In the genomic region with DNA sequence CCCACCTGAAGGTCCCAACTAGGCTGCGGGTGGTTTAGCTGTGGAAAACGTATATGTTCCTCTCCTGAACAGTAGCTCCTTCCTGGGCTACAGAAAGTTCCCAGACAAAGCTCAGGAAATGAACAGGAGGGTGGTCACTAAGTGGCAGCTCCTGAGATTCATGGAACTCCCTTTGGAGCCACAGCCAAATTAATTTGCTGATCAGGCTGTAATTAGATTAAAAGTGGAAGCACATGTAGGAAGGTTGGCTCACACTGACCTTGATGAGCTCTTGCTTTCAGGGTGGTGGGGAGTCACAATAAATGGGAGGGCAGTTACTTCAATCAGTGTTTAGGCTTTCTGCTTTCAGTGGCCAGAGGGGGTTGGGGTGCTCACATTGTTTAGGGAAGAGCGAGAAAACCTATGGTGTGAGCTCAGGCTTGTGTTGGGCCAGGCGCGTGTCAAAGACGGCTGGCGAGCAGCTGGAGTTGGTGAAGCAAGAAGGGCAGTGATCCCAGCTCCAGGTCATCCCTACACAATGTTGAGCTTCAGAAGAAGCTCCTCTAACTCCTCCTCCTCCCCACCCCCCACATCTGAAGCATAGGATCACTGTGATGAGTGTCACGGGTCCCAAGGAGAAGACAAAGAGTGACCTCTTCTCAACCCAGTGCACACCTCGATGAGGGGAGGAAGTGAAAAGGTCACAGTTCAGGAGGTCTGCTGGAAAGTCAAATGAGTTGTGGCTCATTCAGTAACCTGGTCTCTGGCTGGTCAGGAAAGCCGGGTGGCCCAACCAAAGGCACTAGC, we compare ENCODE assay signal across 13 cellular contexts. TPM values are rescaled to one million over a fixed set of nuclear protein-coding genes. Genes with fewer than 3 reads are reported as not detected.
DNase-seq lines count a peak whose midpoint lies in the region; ATAC-seq and TF ChIP-seq lines count a peak whose summit lies in the region.
"Had no signal": no experiment of that assay in that cellular context is flagged by ENCODE, and none has a peak within 500 bp of the region (broad histone marks: within the 10 kb centered on the region; RNA-seq: fewer than 3 reads in every experiment).

No MANE protein-coding gene starts in this region.

- DNase-seq in GM10248 (ENCODE audit: extremely low spot score), result peak; percentile 64
- peak; percentile 47 for DNase-seq in germinal center (ENCODE audit: low spot score)
- DNase-seq in OCI-M1 (lab: John Stamatoyannopoulos, UW), result no peak
- no peak for DNase-seq in stimulated activated CD4-positive, alpha-beta T cell treated with anti-CD3 and anti-CD28 coated beads, Interleukin-4, amount 100 ng/mL, for 4 hours
- DNase-seq in tibial nerve (ENCODE audit: low spot score in 2 of 2), result no peak
- DNase-seq in globus pallidus (ENCODE audit: low spot score), result no peak
- DNase-seq: AML-193; stimulated activated CD4-positive, alpha-beta T cell treated with anti-CD3 and anti-CD28 coated beads, Interleukin-2, amount 100 ng/mL, for 24 hours; T-helper 1 cell had no signal

- TF ChIP-seq POLR2A in tibial nerve (IDR thresholded peaks at IDR 0.05), result no peak

- TF ChIP-seq CTCF in GM10248 (IDR thresholded peaks at IDR 0.05; ENCODE audit: control extremely low read depth, extremely low read depth, low read depth, missing control alignments) (no peak), tibial nerve (IDR thresholded peaks at IDR 0.05) (no peak)

- no peaks in the 10 kb centered on the region for H3K27me3 ChIP-seq in tibial nerve

- no peaks in the 10 kb centered on the region for H3K9me3 ChIP-seq in tibial nerve

- TF ChIP-seq EP300 in tibial nerve (IDR thresholded peaks at IDR 0.05), result no peak

- peaks cover 0 to 3% (median 0%) of the 10 kb centered on the region in 3 donors for H3K36me3 ChIP-seq in tibial nerve

- ATAC-seq in GM19438 (IDR thresholded peaks at IDR 0.05; ENCODE audit: low read depth, unreplicated experiment) (peak; percentile 75), HG03135 (IDR thresholded peaks at IDR 0.05; ENCODE audit: unreplicated experiment) (peak; percentile 65)
- ATAC-seq: stimulated activated effector memory CD8-positive, alpha-beta T cell treated with anti-CD3 and anti-CD28 coated beads, Interleukin-12 subunit alpha, Interleukin-12 subunit beta, amount 100 ng/mL, for 72 hours had no signal

- H3K4me3 ChIP-seq in tibial nerve, result no peak overlapping the region

- no peak overlapping the region for H3K27ac ChIP-seq in tibial nerve
- H3K27ac ChIP-seq: HL-60 had no signal

- no peaks in the 10 kb centered on the region for H3K4me1 ChIP-seq in tibial nerve

- 70 to 75% methylated on average over 10 of the region's 10 CpGs for WGBS in tibial nerve, 2 donors

- POLR2A ChIA-PET in GM10248 (lab: Yijun Ruan, JAX), result no interaction called here

- CTCF ChIA-PET in GM10248 (lab: Yijun Ruan, JAX), result interaction anchor here (0.8 to 1.9 kb wide), 12 partner anchors 8 to 248 kb away, joined by 3 to 8 read pairs (median 4); a partner anchor contains a TSS

RNA-seq across cellular contexts. Expression of a gene that starts 42.5 kb away (rescaled TPM):
- 10 to 100 TPM; 19.4 to 37.8 (median 27.1) TPM for total RNA-seq in tibial nerve

Comparison
In these comparisons a context has a peak if more than half of its experiments do, and no peak if none do; other contexts are left out.
1. DNase-seq: peak in GM10248 (single experiment) and germinal center (single experiment); none in OCI-M1 (single experiment), stimulated activated CD4-positive, alpha-beta T cell treated with anti-CD3 and anti-CD28 coated beads, Interleukin-4, amount 100 ng/mL, for 4 hours (0 of 2), tibial nerve (0 of 2) and globus pallidus (single experiment).